23 cellular contexts compared by ENCODE assay signal in genomic region chr11:87859583-87859982, GRCh38.
DNase-seq lines count a peak whose midpoint lies in the region; ATAC-seq and TF ChIP-seq lines count a peak whose summit lies in the region.
"Had no signal": no experiment of that assay in that cellular context is flagged by ENCODE, and none has a peak within 500 bp of the region (broad histone marks: within the 10 kb centered on the region; RNA-seq: fewer than 3 reads in every experiment).

No MANE protein-coding gene starts in this region.

- CTCF ChIA-PET in RWPE1 (lab: Yijun Ruan, JAX), result interaction anchor here (0.6 kb wide), 1 partner anchor 22 kb away, joined by 4 read pairs; no protein-coding TSS in a partner anchor

- H3K27me3 ChIP-seq in kidney epithelial cell (ENCODE audit: control insufficient read depth, insufficient read depth, low read length) (no peaks in the 10 kb centered on the region), testis (no peaks in the 10 kb centered on the region)
- H3K27me3 ChIP-seq: gastroesophageal sphincter, upper lobe of right lung had no signal

- POLR2A ChIA-PET in RWPE1 (lab: Yijun Ruan, JAX; ENCODE audit: low non-redundant PET), result no interaction called here

- in situ Hi-C loops in astrocyte of the cerebellum (cut with HindIII; ENCODE audit: low sequenced_read_pairs), result no loop called here

- H3K36me3 ChIP-seq in kidney epithelial cell (ENCODE audit: control insufficient read depth, insufficient read depth, low read length), result no peaks in the 10 kb centered on the region
- H3K36me3 ChIP-seq in testis (ENCODE audit: low read depth, missing control alignments), result no peaks in the 10 kb centered on the region
- H3K36me3 ChIP-seq: gastroesophageal sphincter, lower lobe of right lung, prostate gland, upper lobe of right lung had no signal

- no peaks in the 10 kb centered on the region for H3K9me3 ChIP-seq in testis
- H3K9me3 ChIP-seq: gastroesophageal sphincter, lower lobe of right lung, prostate gland, upper lobe of right lung had no signal

- H3K4me1 ChIP-seq in testis, result no peaks in the 10 kb centered on the region
- H3K4me1 ChIP-seq: lower lobe of right lung, prostate gland, upper lobe of right lung had no signal

- no peak for ATAC-seq in left cardiac atrium
- ATAC-seq: gastroesophageal sphincter; lower lobe of right lung; naive thymus-derived CD8-positive, alpha-beta T cell; upper lobe of right lung had no signal

- intact Hi-C loops in testis (cut with DNase I; ENCODE audit: low total_unique reads), result no loop called here
- intact Hi-C loops in left cardiac atrium (cut with DNase I), result no loop called here

- H3K4me3 ChIP-seq in astrocyte of the cerebellum (ENCODE audit: low read depth, low read length) (no peak overlapping the region), kidney epithelial cell (ENCODE audit: low read depth, low read length) (no peak overlapping the region), testis (no peak overlapping the region)
- H3K4me3 ChIP-seq: coronary artery, gastroesophageal sphincter, lower lobe of right lung, prostate gland, upper lobe of right lung had no signal

- TF ChIP-seq POLR2A in testis (IDR thresholded peaks at IDR 0.05), result no peak

- 29 to 48% methylated on average over 1 of the region's 1 CpG for WGBS in testis, 2 donors

- DNase-seq in NCI-H524 (lab: John Stamatoyannopoulos, UW) (peak; percentile 26 to 27), NCI-H524 treated with DMSO at 0.1 percent for 48 hours (lab: John Stamatoyannopoulos, UW) (no peak), astrocyte of the cerebellum (ENCODE audit: low read depth) (peak; percentile 65), kidney epithelial cell (ENCODE audit: low read depth) (peak; percentile 7), testis (peak; percentile 16), NCI-H510A (lab: John Stamatoyannopoulos, UW) (no peak), left cardiac atrium (no peak), RWPE1 (ENCODE audit: low spot score) (no peak)
- DNase-seq: activated CD4-positive, alpha-beta T cell treated with anti-CD3 and anti-CD28 coated beads, Interleukin-2, amount 10 ng/mL, durations not matched to agents 24 days and 14 days; activated CD8-positive, alpha-beta memory T cell treated with anti-CD3 and anti-CD28 coated beads, Interleukin-2, amount 50 U/mL, for 4 hours; activated gamma-delta T cell; amygdala; DMS 273 treated with DMSO at 0.1 percent for 48 hours; GOT3; Kasumi-1; lower lobe of right lung; naive thymus-derived CD8-positive, alpha-beta T cell; NCI-H82; stimulated activated naive CD4-positive, alpha-beta T cell; upper lobe of right lung had no signal

- H3K27ac ChIP-seq in testis (no peak overlapping the region), RWPE1 (no peak overlapping the region)
- H3K27ac ChIP-seq: coronary artery, gastroesophageal sphincter, lower lobe of right lung, prostate gland, upper lobe of right lung had no signal

- no peak for TF ChIP-seq CTCF in astrocyte of the cerebellum (IDR thresholded peaks at IDR 0.05; ENCODE audit: low read depth, low read length, missing control alignments)
- TF ChIP-seq CTCF in kidney epithelial cell (IDR thresholded peaks at IDR 0.05; ENCODE audit: insufficient read depth, low read length, poor library complexity, severe bottlenecking), result no peak
- TF ChIP-seq CTCF in testis (IDR thresholded peaks at IDR 0.05), result no peak
- TF ChIP-seq CTCF in RWPE1 (conservative IDR thresholded peaks at IDR 0.05; ENCODE audit: low read depth), result no peak

Comparison
In these comparisons a context has a peak if more than half of its experiments do, and no peak if none do; other contexts are left out.
1. DNase-seq: peak in NCI-H524 (2 of 2), astrocyte of the cerebellum (single experiment), kidney epithelial cell (single experiment) and testis (single experiment); none in NCI-H524 treated with DMSO at 0.1 percent for 48 hours (single experiment), NCI-H510A (single experiment), left cardiac atrium (single experiment) and RWPE1 (single experiment).